Comparison of ENCODE assay signal across 19 cellular contexts in genomic region chr4:126251169-126251568, GRCh38.
DNase-seq lines count a peak whose midpoint lies in the region; ATAC-seq, FAIRE-seq and TF ChIP-seq lines count a peak whose summit lies in the region.
"Had no signal": no experiment of that assay in that cellular context is flagged by ENCODE, and none has a peak within 500 bp of the region (broad histone marks: within the 10 kb centered on the region; RNA-seq: fewer than 3 reads in every experiment).

No MANE protein-coding gene starts in this region.

- no peak overlapping the region for H3K4ac ChIP-seq in IMR-90 (ENCODE audit: low read depth, low read length)
- no peak overlapping the region for H3K4ac ChIP-seq in H1 (replicated peaks; ENCODE audit: insufficient read length, low read depth, low read length)

- no TSS peak for BruUV-seq in IMR-90 (replicated peaks; lab: Mats Ljungman, UMichigan)

- H2BK5ac ChIP-seq in IMR-90 (ENCODE audit: low read depth, low read length, poor library complexity, severe bottlenecking) (no peak overlapping the region), H1 (ENCODE audit: low read depth, low read length) (no peak overlapping the region)

- H3F3A ChIP-seq in SK-N-SH (replicated peaks; ENCODE audit: insufficient read depth): no peaks in the 10 kb centered on the region

- H3K18ac ChIP-seq in IMR-90 (ENCODE audit: low read depth, low read length) (no peak overlapping the region), H1 (ENCODE audit: extremely low read depth, low read length) (no peak overlapping the region)

- H3K9me1 ChIP-seq in IMR-90 (ENCODE audit: insufficient read depth, low read length): no peaks in the 10 kb centered on the region

- no peak overlapping the region for H4K8ac ChIP-seq in IMR-90 (ENCODE audit: low read depth in 2 of 2, low read length in 2 of 2)
- H4K8ac ChIP-seq in H1 (ENCODE audit: extremely low read depth, insufficient read depth, low read length): no peak overlapping the region

- H3K4me3 ChIP-seq in A549 (no peak overlapping the region), IMR-90 (ENCODE audit: insufficient read depth, low read depth, low read length) (no peak overlapping the region), H1 (ENCODE audit: extremely low read depth in 1 of 4, insufficient read depth in 2 of 4, low read depth in 3 of 4, low read length in 4 of 4) (no peak overlapping the region), SK-N-SH (ENCODE audit: low read depth in 2 of 2, low read length in 1 of 2) (no peak overlapping the region)
- H3K4me3 ChIP-seq: BLaER1 treated with 17β-estradiol and CSF1 and Interleukin-3, amounts not matched to agents 10 nM and 100 nM had no signal

- CTCF ChIA-PET in A549 (lab: Yijun Ruan, JAX) (no interaction called here), IMR-90 (lab: Yijun Ruan, JAX) (interaction anchor here (0.6 kb wide), 1 partner anchor 725 kb away, joined by 3 read pairs; no protein-coding TSS in a partner anchor), H1 (lab: Charles Lee; ENCODE audit: partially characterized antibody) (no interaction called here), SK-N-SH (lab: Yijun Ruan, JAX) (interaction anchor here (0.6 kb wide), 1 partner anchor 184 kb away, joined by 3 read pairs; no protein-coding TSS in a partner anchor)

- H3K4me2 ChIP-seq in A549 (no peak overlapping the region), IMR-90 (ENCODE audit: low read depth, low read length) (no peak overlapping the region), H1 (ENCODE audit: insufficient read depth in 1 of 2, low read depth in 2 of 2, low read length in 2 of 2) (no peak overlapping the region), SK-N-SH (no peak overlapping the region)
- H3K4me2 ChIP-seq: BLaER1 treated with 17β-estradiol and CSF1 and Interleukin-3, amounts not matched to agents 10 nM and 100 nM had no signal

- DNase-seq in A549 (ENCODE audit: low read depth in 1 of 2, low spot score in 1 of 2) (no peak), IMR-90 (no peak), H1 (ENCODE audit: low read depth in 1 of 2, low spot score in 2 of 2) (no peak), SK-N-SH (no peak), NCI-H2107 (lab: John Stamatoyannopoulos, UW) (no peak)
- DNase-seq: 8988T; AML-193; Caco-2; Calu3; CD4-positive, alpha-beta T cell; CD8-positive, alpha-beta T cell; DMS79 treated with DMSO at 0.1 percent for 48 hours; GF-D8 had no signal

- H3K23me2 ChIP-seq in H1 (ENCODE audit: low read depth, low read length): no peaks in the 10 kb centered on the region

- H3K27me3 ChIP-seq in IMR-90 (ENCODE audit: control insufficient read depth, insufficient read depth, low read length) (no peaks in the 10 kb centered on the region), H1 (replicated peaks in 1 of 4; ENCODE audit: control insufficient read depth in 3 of 4, extremely low read depth in 1 of 4, insufficient read depth in 3 of 4, low read length in 3 of 4) (no peaks in the 10 kb centered on the region), SK-N-SH (ENCODE audit: insufficient read depth) (no peaks in the 10 kb centered on the region)
- H3K27me3 ChIP-seq: BLaER1 treated with 17β-estradiol and CSF1 and Interleukin-3, amounts not matched to agents 10 nM and 100 nM had no signal

- H3K9me2 ChIP-seq in SK-N-SH: no peaks in the 10 kb centered on the region

- TF ChIP-seq CTCF in A549 (IDR thresholded peaks at IDR 0.05) (no peak), IMR-90 (conservative IDR thresholded peaks at IDR 0.05; ENCODE audit: low read depth, low read length) (no peak), H1 (IDR thresholded peaks at IDR 0.05; ENCODE audit: control extremely low read depth in 1 of 3, insufficient read depth in 1 of 3, low read depth in 1 of 3, low read length in 3 of 3) (no peak), SK-N-SH (IDR thresholded peaks at IDR 0.05) (no peak)

- FAIRE-seq in A549 (lab: Jason Lieb, UNC) (no peak), H1 (lab: Jason Lieb, UNC) (no peak)
- FAIRE-seq: D721Med, G401.6, GM12891, GM19239 had no signal

- H3K9ac ChIP-seq in IMR-90 (ENCODE audit: low read depth, low read length): no peak overlapping the region
- H3K9ac ChIP-seq in H1 (replicated peaks in 1 of 4; ENCODE audit: extremely low read depth in 1 of 4, low read depth in 3 of 4, low read length in 3 of 4): no peak overlapping the region
- H3K9ac ChIP-seq in SK-N-SH: no peak overlapping the region
- H3K9ac ChIP-seq: BLaER1 treated with 17β-estradiol and CSF1 and Interleukin-3, amounts not matched to agents 10 nM and 100 nM had no signal

- no peak for TF ChIP-seq RAD21 in A549 (conservative IDR thresholded peaks at IDR 0.05 in 1 of 2, IDR thresholded peaks at IDR 0.05 in 1 of 2)
- no peak for TF ChIP-seq RAD21 in IMR-90 (IDR thresholded peaks at IDR 0.05; ENCODE audit: low read length)
- no peak for TF ChIP-seq RAD21 in H1 (IDR thresholded peaks at IDR 0.05 in 1 of 2, conservative IDR thresholded peaks at IDR 0.05 in 1 of 2; ENCODE audit: low read depth in 2 of 2, low read length in 2 of 2)
- no peak for TF ChIP-seq RAD21 in SK-N-SH (IDR thresholded peaks at IDR 0.05; ENCODE audit: low read length)

- ATAC-seq in A549 (no peak), IMR-90 (ENCODE audit: low read depth) (no peak)
- ATAC-seq: CD8-positive, alpha-beta T cell had no signal

- H2AK5ac ChIP-seq in IMR-90 (ENCODE audit: low read depth, low read length): no peak overlapping the region
- no peak overlapping the region for H2AK5ac ChIP-seq in H1 (ENCODE audit: low read depth, low read length)

- H2BK12ac ChIP-seq in H1 (ENCODE audit: low read depth, low read length): no peak overlapping the region

- TF ChIP-seq EP300 in A549 (IDR thresholded peaks at IDR 0.05): no peak
- TF ChIP-seq EP300 in H1 (IDR thresholded peaks at IDR 0.05; ENCODE audit: borderline replicate concordance in 1 of 2, low read depth in 2 of 2, low read length in 2 of 2): no peak
- no peak for TF ChIP-seq EP300 in SK-N-SH (IDR thresholded peaks at IDR 0.05; ENCODE audit: borderline replicate concordance in 1 of 2, low read depth in 1 of 2, low read length in 1 of 2)

- no peak overlapping the region for H3K56ac ChIP-seq in IMR-90 (ENCODE audit: extremely low read depth, insufficient read depth, low read length)
- no peak overlapping the region for H3K56ac ChIP-seq in H1 (replicated peaks; ENCODE audit: insufficient read length, low read depth, low read length)

- H3K79me2 ChIP-seq in H1 (ENCODE audit: control insufficient read depth in 1 of 2, insufficient read depth in 2 of 2, low read length in 2 of 2) (no peaks in the 10 kb centered on the region), SK-N-SH (ENCODE audit: insufficient read depth) (no peaks in the 10 kb centered on the region)

- H4K5ac ChIP-seq in IMR-90 (ENCODE audit: low read depth, low read length): no peak overlapping the region
- no peak overlapping the region for H4K5ac ChIP-seq in H1 (ENCODE audit: insufficient read length, low read depth, low read length)

- H2BK120ac ChIP-seq in IMR-90 (ENCODE audit: low read depth, low read length) (no peak overlapping the region), H1 (replicated peaks; ENCODE audit: low read depth, low read length) (no peak overlapping the region)

- no peak overlapping the region for H3K14ac ChIP-seq in IMR-90 (replicated peaks; ENCODE audit: low read depth, low read length)
- no peak overlapping the region for H3K14ac ChIP-seq in H1 (ENCODE audit: insufficient read length)

- no peaks in the 10 kb centered on the region for H3K36me3 ChIP-seq in IMR-90 (ENCODE audit: control insufficient read depth, insufficient read depth, low read length)
- no peaks in the 10 kb centered on the region for H3K36me3 ChIP-seq in H1 (ENCODE audit: control insufficient read depth in 2 of 4, insufficient read depth in 4 of 4, low read length in 3 of 4)
- no peaks in the 10 kb centered on the region for H3K36me3 ChIP-seq in SK-N-SH (replicated peaks in 1 of 2; ENCODE audit: control insufficient read depth in 1 of 2, insufficient read depth in 2 of 2, low read length in 1 of 2)
- H3K36me3 ChIP-seq: BLaER1 treated with 17β-estradiol and CSF1 and Interleukin-3, amounts not matched to agents 10 nM and 100 nM had no signal

- H4K91ac ChIP-seq in IMR-90 (ENCODE audit: insufficient read depth, low read depth, low read length) (no peak overlapping the region), H1 (replicated peaks; ENCODE audit: insufficient read length, low read length) (no peak overlapping the region)

- H3K79me1 ChIP-seq in IMR-90 (ENCODE audit: low read depth in 1 of 2, low read length in 2 of 2): no peaks in the 10 kb centered on the region
- no peaks in the 10 kb centered on the region for H3K79me1 ChIP-seq in H1 (ENCODE audit: low read depth, low read length)

- H3K4me1 ChIP-seq in A549: no peaks in the 10 kb centered on the region
- H3K4me1 ChIP-seq in IMR-90 (ENCODE audit: control insufficient read depth, insufficient read depth, low read length): no peaks in the 10 kb centered on the region
- H3K4me1 ChIP-seq in H1 (replicated peaks in 1 of 4; ENCODE audit: control insufficient read depth in 3 of 4, insufficient read depth in 4 of 4, low read length in 3 of 4): no peaks in the 10 kb centered on the region
- H3K4me1 ChIP-seq in SK-N-SH (ENCODE audit: control insufficient read depth in 1 of 2, insufficient read depth in 2 of 2, low read depth in 1 of 2, low read length in 1 of 2): no peaks in the 10 kb centered on the region
- H3K4me1 ChIP-seq: BLaER1 treated with 17β-estradiol and CSF1 and Interleukin-3, amounts not matched to agents 10 nM and 100 nM; Caco-2 had no signal

- dilution Hi-C loops in IMR-90 (cut with HindIII; ENCODE audit: low sequenced_read_pairs, unreplicated experiment): no loop called here

- H3K23ac ChIP-seq in IMR-90 (ENCODE audit: low read depth, low read length) (no peak overlapping the region), H1 (ENCODE audit: insufficient read length) (no peak overlapping the region)

- H3K9me3 ChIP-seq in A549 (no peaks in the 10 kb centered on the region), IMR-90 (ENCODE audit: control insufficient read depth, insufficient read depth, low read length) (no peaks in the 10 kb centered on the region), H1 (ENCODE audit: insufficient read depth in 2 of 2, low read depth in 1 of 2, low read length in 1 of 2) (0 out of 4 replicates have a peak, but pooled peaks cover 0 to 6% of the 10 kb centered on the region in 2 experiments), SK-N-SH (no peaks in the 10 kb centered on the region)
- H3K9me3 ChIP-seq: Caco-2 had no signal

- H2BK15ac ChIP-seq in IMR-90 (ENCODE audit: low read depth, low read length) (no peak overlapping the region), H1 (ENCODE audit: low read length) (no peak overlapping the region)

- in situ Hi-C loops in IMR-90 (cut with MboI; ENCODE audit: low sequenced_read_pairs): no loop called here

- no peak overlapping the region for H2AK9ac ChIP-seq in IMR-90 (replicated peaks; ENCODE audit: low read depth, low read length, poor library complexity)

- H3K27ac ChIP-seq in A549 (no peak overlapping the region), IMR-90 (ENCODE audit: insufficient read depth, low read length) (no peak overlapping the region), H1 (ENCODE audit: low read depth, low read length) (no peak overlapping the region), SK-N-SH (ENCODE audit: low read depth in 2 of 2, low read length in 1 of 2) (no peak overlapping the region)
- H3K27ac ChIP-seq: BLaER1 treated with 17β-estradiol and CSF1 and Interleukin-3, amounts not matched to agents 10 nM and 100 nM; C4-2B had no signal

- H2AFZ ChIP-seq in IMR-90 (replicated peaks; ENCODE audit: low read length, poor library complexity): no peak overlapping the region
- no peak overlapping the region for H2AFZ ChIP-seq in H1 (ENCODE audit: low read length)
- H2AFZ ChIP-seq in SK-N-SH (ENCODE audit: low read depth): no peak overlapping the region

- POLR2A ChIA-PET in A549 (lab: Yijun Ruan, JAX): no interaction called here
- POLR2A ChIA-PET in IMR-90 (lab: Charles Lee; ENCODE audit: unreplicated experiment): no interaction called here
- POLR2A ChIA-PET in H1 (lab: Charles Lee; ENCODE audit: partially characterized antibody): no interaction called here
- POLR2A ChIA-PET in SK-N-SH (lab: Yijun Ruan, JAX): no interaction called here

- intact Hi-C loops in IMR-90 (cut with micrococcal nuclease): no loop called here

- TF ChIP-seq POLR2A in A549 (IDR thresholded peaks at IDR 0.05; ENCODE audit: low read length) (no peak), IMR-90 (IDR thresholded peaks at IDR 0.05; ENCODE audit: low read depth, low read length) (no peak), H1 (IDR thresholded peaks at IDR 0.05; ENCODE audit: control extremely low read depth in 1 of 2, low read depth in 2 of 2, low read length in 2 of 2) (no peak)

- no peaks in the 10 kb centered on the region for H4K20me1 ChIP-seq in IMR-90 (ENCODE audit: insufficient read depth, low read length)
- H4K20me1 ChIP-seq in H1 (replicated peaks in 1 of 2; ENCODE audit: control insufficient read depth in 1 of 2, insufficient read depth in 2 of 2, low read length in 2 of 2): no peaks in the 10 kb centered on the region
- H4K20me1 ChIP-seq in SK-N-SH (ENCODE audit: insufficient read depth): no peaks in the 10 kb centered on the region
- H4K20me1 ChIP-seq: BLaER1 treated with 17β-estradiol and CSF1 and Interleukin-3, amounts not matched to agents 10 nM and 100 nM had no signal

- H2BK20ac ChIP-seq in IMR-90 (ENCODE audit: low read depth, low read length) (no peak overlapping the region), H1 (ENCODE audit: low read length) (no peak overlapping the region)

Comparison
In these comparisons a context has a peak if more than half of its experiments do, and no peak if none do; other contexts are left out.
1. CTCF ChIA-PET loops: an anchor here in IMR-90 (0.6 kb wide) and SK-N-SH (0.6 kb wide); none called in A549 and H1.
2. Of the 18 proteins assayed by ChIP-seq in both H1 and A549: peak only in H1: none; only in A549: none; in both: MAFK; in neither: 17.